ENCODE assay signal across 26 cellular contexts in the genomic region with DNA sequence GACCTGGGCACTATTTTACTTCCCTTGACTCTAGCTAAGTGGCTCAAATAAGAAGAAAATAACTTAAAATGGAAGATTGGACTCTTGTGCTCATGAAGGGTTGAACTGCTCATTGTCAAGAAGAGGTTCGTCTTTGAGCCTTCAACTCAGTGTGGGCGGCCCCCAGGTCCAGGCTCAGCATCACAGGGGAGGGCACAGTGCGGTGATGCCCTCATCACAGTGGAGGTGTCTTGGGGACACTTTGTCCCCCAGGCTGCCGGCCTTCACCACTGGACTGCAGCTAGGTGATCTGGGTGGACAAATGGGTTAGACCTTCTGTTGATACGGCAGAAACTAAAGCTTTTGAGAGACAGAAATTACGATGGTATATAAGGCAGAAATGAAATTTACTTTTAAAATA.
"Had no signal": no experiment of that assay in that cellular context is flagged by ENCODE, and none has a peak within 500 bp of the region (broad histone marks: within the 10 kb centered on the region; RNA-seq: fewer than 3 reads in every experiment).

No MANE protein-coding gene starts in this region.

- DNase-seq: effector CD8-positive, alpha-beta T cell; foreskin keratinocyte; heart left ventricle; kidney; left cardiac atrium; mesenchymal stem cell; mucosa of descending colon; naive thymus-derived CD4-positive, alpha-beta T cell; right lobe of liver; stimulated activated CD4-positive, alpha-beta T cell treated with anti-CD3 and anti-CD28 coated beads, Interleukin-12 subunit alpha, Interleukin-12 subunit beta, amount 100 ng/mL, for 4 hours; stimulated activated CD4-positive, alpha-beta T cell treated with anti-CD3 and anti-CD28 coated beads, Interleukin-1b, Interleukin-23, amount 100 ng/mL, for 48 hours; stimulated activated CD4-positive, alpha-beta T cell treated with anti-CD3 and anti-CD28 coated beads, Interleukin-4, amount 100 ng/mL, for 1 hour; stimulated activated naive CD4-positive, alpha-beta T cell treated with Interleukin-2 at 50 U/mL for 16 hours; stomach had no signal

- H3K27me3 Mint-ChIP-seq: dendritic cell treated with granulocyte-macrophage colony-stimulating factor and Interleukin-4, amounts not matched to agents 40 ng/mL and 50 ng/mL, for 4 days had no signal

- H3K36me3 ChIP-seq: esophagus muscularis mucosa, gastroesophageal sphincter, heart left ventricle, left lung, neural progenitor cell, right lobe of liver, stomach, tibial nerve, upper lobe of left lung had no signal

- H3K36me3 Mint-ChIP-seq: mesothelial cell of epicardium; naive thymus-derived CD4-positive, alpha-beta T cell; neural progenitor cell; stimulated activated effector memory CD8-positive, alpha-beta T cell treated with anti-CD3 and anti-CD28 coated beads, Interleukin-12 subunit alpha, Interleukin-12 subunit beta, amount 100 ng/mL, for 72 hours had no signal

- H3K9me3 Mint-ChIP-seq: dendritic cell treated with granulocyte-macrophage colony-stimulating factor and Interleukin-4, amounts not matched to agents 40 ng/mL and 50 ng/mL, for 4 days; nephron; neural progenitor cell; stimulated activated effector memory CD8-positive, alpha-beta T cell treated with anti-CD3 and anti-CD28 coated beads, Interleukin-12 subunit alpha, Interleukin-12 subunit beta, amount 100 ng/mL, for 72 hours had no signal

- H3K27ac ChIP-seq: esophagus muscularis mucosa, foreskin keratinocyte, gastroesophageal sphincter, hepatocyte, left lung, neural progenitor cell, right lobe of liver, stomach, testis, tibial nerve, upper lobe of left lung had no signal

- H3K27ac Mint-ChIP-seq: dendritic cell treated with granulocyte-macrophage colony-stimulating factor and Interleukin-4, amounts not matched to agents 40 ng/mL and 50 ng/mL, for 4 days; mesothelial cell of epicardium; naive thymus-derived CD4-positive, alpha-beta T cell; nephron; neural progenitor cell; stimulated activated effector memory CD8-positive, alpha-beta T cell treated with anti-CD3 and anti-CD28 coated beads, Interleukin-12 subunit alpha, Interleukin-12 subunit beta, amount 100 ng/mL, for 72 hours had no signal

- H3K4me1 Mint-ChIP-seq: mesothelial cell of epicardium; nephron; stimulated activated effector memory CD8-positive, alpha-beta T cell treated with anti-CD3 and anti-CD28 coated beads, Interleukin-12 subunit alpha, Interleukin-12 subunit beta, amount 100 ng/mL, for 72 hours had no signal

- H3K9me3 ChIP-seq: esophagus muscularis mucosa, gastroesophageal sphincter, heart left ventricle, left lung, mucosa of descending colon, right lobe of liver, stomach, testis, tibial nerve, upper lobe of left lung had no signal

- H3K4me3 Mint-ChIP-seq: dendritic cell treated with granulocyte-macrophage colony-stimulating factor and Interleukin-4, amounts not matched to agents 40 ng/mL and 50 ng/mL, for 4 days; mesothelial cell of epicardium; naive thymus-derived CD4-positive, alpha-beta T cell; nephron; neural progenitor cell; stimulated activated effector memory CD8-positive, alpha-beta T cell treated with anti-CD3 and anti-CD28 coated beads, Interleukin-12 subunit alpha, Interleukin-12 subunit beta, amount 100 ng/mL, for 72 hours had no signal
